Comparison of ENCODE assay signal across 33 cellular contexts in the genomic region with DNA sequence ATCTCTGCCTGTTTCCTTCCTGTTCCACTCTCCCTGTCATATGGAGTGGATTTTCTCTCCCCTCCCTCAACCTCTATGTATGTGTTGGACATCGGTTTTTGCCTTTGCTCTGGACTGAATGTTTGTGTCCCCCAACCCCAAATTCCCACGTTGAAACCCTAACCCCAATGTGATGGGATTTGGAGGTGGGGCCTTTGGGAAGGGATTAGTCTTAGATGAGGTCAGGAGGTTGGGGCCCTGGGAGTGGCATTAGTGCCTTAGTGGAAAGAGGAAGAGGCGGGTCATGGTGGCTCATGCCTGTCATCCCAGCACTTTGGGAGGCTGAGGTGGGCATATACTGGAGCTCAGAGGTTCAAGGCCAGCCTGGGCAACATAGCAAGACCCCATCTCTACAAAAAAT. TPM values are rescaled to one million over a fixed set of nuclear protein-coding genes. Genes with fewer than 3 reads are reported as not detected.
"Had no signal": no experiment of that assay in that cellular context is flagged by ENCODE, and none has a peak within 500 bp of the region (broad histone marks: within the 10 kb centered on the region; RNA-seq: fewer than 3 reads in every experiment).

No MANE protein-coding gene starts in this region.

- H3K27ac ChIP-seq: adrenal gland, body of pancreas, breast epithelium, KMS-11, SJSA1 had no signal

- H3K4me1 Mint-ChIP-seq: activated T-helper 17 cell treated with anti-CD3 and anti-CD28 coated beads, Interleukin-2, amount 50 U/mL, for 72 hours had no signal

- H3K9ac ChIP-seq: KMS-11, SK-N-SH had no signal

- H3K4me3 ChIP-seq: adrenal gland, body of pancreas, breast epithelium, SJSA1 had no signal

- H3K27me3 ChIP-seq: adrenal gland, body of pancreas, SJSA1 had no signal

- H3K9me3 ChIP-seq: adrenal gland, body of pancreas, breast epithelium, SJSA1, SK-N-SH had no signal

- H3K9me3 Mint-ChIP-seq: activated CD4-positive, alpha-beta memory T cell treated with anti-CD3 and anti-CD28 coated beads, Interleukin-2, amount 10 ng/mL, durations not matched to agents 7 days and 5 days; activated naive CD4-positive, alpha-beta T cell treated with anti-CD3 and anti-CD28 coated beads, Interleukin-2, amount 50 U/mL, for 72 hours; activated T-cell treated with anti-CD3 and anti-CD28 coated beads, Interleukin-2, amount 50 U/mL, for 72 hours; activated T-helper 17 cell treated with anti-CD3 and anti-CD28 coated beads, Interleukin-2, amount 50 U/mL, for 72 hours; T-helper 1 cell treated with Interleukin-12 subunit alpha and Interleukin-12 subunit beta and Interleukin-4 antibody, amounts not matched to agents 30 μg/mL and 1 μg/mL, for 36 hours; T-helper 2 cell treated with Interferon-gamma antibody and Interleukin-4, amounts not matched to agents 5 μg/mL and 100 μg/mL, for 36 hours had no signal

- H3K36me3 ChIP-seq: adrenal gland, breast epithelium, SJSA1 had no signal

- H3K4me1 ChIP-seq: adrenal gland, body of pancreas, breast epithelium, SJSA1 had no signal

- DNase-seq: activated CD4-positive, alpha-beta memory T cell treated with anti-CD3 and anti-CD28 coated beads, Interleukin-2, amount 10 ng/mL, durations not matched to agents 7 days and 5 days; activated CD4-positive, alpha-beta T cell treated with anti-CD3 and anti-CD28 coated beads for 1 hour; activated CD4-positive, alpha-beta T cell treated with anti-CD3 and anti-CD28 coated beads for 48 hours; activated CD4-positive, CD25-positive, alpha-beta regulatory T cell; activated CD8-positive, alpha-beta memory T cell treated with anti-CD3 and anti-CD28 coated beads for 24 hours; activated CD8-positive, alpha-beta memory T cell treated with anti-CD3 and anti-CD28 coated beads, Interleukin-2, amount 10 ng/mL, durations not matched to agents 7 days and 5 days; activated CD8-positive, alpha-beta memory T cell treated with anti-CD3 and anti-CD28 coated beads, Interleukin-2, amount 50 U/mL, for 48 hours; activated effector memory CD4-positive, alpha-beta T cell treated with anti-CD3 and anti-CD28 coated beads, Interleukin-2, amount 50 U/mL, for 16 hours; activated naive CD4-positive, alpha-beta T cell; activated T-cell treated with anti-CD3 and anti-CD28 coated beads, Interleukin-2, amount 50 U/mL, for 72 hours; adrenal gland; body of pancreas; central memory CD4-positive, alpha-beta T cell; NCI-H1105; NCI-H1417 treated with DMSO at 0.1 percent for 48 hours; NCI-H187 treated with DMSO at 0.1 percent for 48 hours; NCI-H2081; NCI-H2227 treated with DMSO at 0.1 percent for 48 hours; NCI-H446; NCI-H510A treated with DMSO at 0.1 percent for 48 hours; NCI-H774; SHP77; SK-N-SH had no signal

- ATAC-seq: activated CD8-positive, alpha-beta memory T cell treated with anti-CD3 and anti-CD28 coated beads, Interleukin-2, amount 10 ng/mL, durations not matched to agents 7 days and 5 days; activated naive CD4-positive, alpha-beta T cell treated with anti-CD3 and anti-CD28 coated beads, Interleukin-2, amount 50 U/mL, for 72 hours; activated T-cell treated with anti-CD3 and anti-CD28 coated beads, Interleukin-2, amount 50 U/mL, for 72 hours; activated T-helper 17 cell treated with anti-CD3 and anti-CD28 coated beads, Interleukin-2, amount 50 U/mL, for 72 hours; body of pancreas; Panc1 had no signal

- H3K36me3 Mint-ChIP-seq: activated CD8-positive, alpha-beta memory T cell treated with anti-CD3 and anti-CD28 coated beads, Interleukin-2, amount 10 ng/mL, durations not matched to agents 7 days and 5 days; activated naive CD4-positive, alpha-beta T cell treated with anti-CD3 and anti-CD28 coated beads, Interleukin-2, amount 50 U/mL, for 72 hours had no signal

- H3K4me3 Mint-ChIP-seq: activated CD4-positive, alpha-beta memory T cell treated with anti-CD3 and anti-CD28 coated beads, Interleukin-2, amount 10 ng/mL, durations not matched to agents 7 days and 5 days; activated CD8-positive, alpha-beta memory T cell treated with anti-CD3 and anti-CD28 coated beads, Interleukin-2, amount 10 ng/mL, durations not matched to agents 7 days and 5 days; activated T-cell treated with anti-CD3 and anti-CD28 coated beads, Interleukin-2, amount 50 U/mL, for 72 hours; activated T-helper 17 cell treated with anti-CD3 and anti-CD28 coated beads, Interleukin-2, amount 50 U/mL, for 72 hours; T-helper 1 cell treated with Interleukin-12 subunit alpha and Interleukin-12 subunit beta and Interleukin-4 antibody, amounts not matched to agents 30 μg/mL and 1 μg/mL, for 36 hours; T-helper 2 cell treated with Interferon-gamma antibody and Interleukin-4, amounts not matched to agents 5 μg/mL and 100 μg/mL, for 36 hours had no signal

- H3K27me3 Mint-ChIP-seq: activated CD4-positive, alpha-beta memory T cell treated with anti-CD3 and anti-CD28 coated beads, Interleukin-2, amount 10 ng/mL, durations not matched to agents 7 days and 5 days; activated T-helper 17 cell treated with anti-CD3 and anti-CD28 coated beads, Interleukin-2, amount 50 U/mL, for 72 hours had no signal

- H3K27ac Mint-ChIP-seq: activated CD4-positive, alpha-beta memory T cell treated with anti-CD3 and anti-CD28 coated beads, Interleukin-2, amount 10 ng/mL, durations not matched to agents 7 days and 5 days; activated CD8-positive, alpha-beta memory T cell treated with anti-CD3 and anti-CD28 coated beads, Interleukin-2, amount 10 ng/mL, durations not matched to agents 7 days and 5 days; activated T-cell treated with anti-CD3 and anti-CD28 coated beads, Interleukin-2, amount 50 U/mL, for 72 hours; activated T-helper 17 cell treated with anti-CD3 and anti-CD28 coated beads, Interleukin-2, amount 50 U/mL, for 72 hours; T-helper 1 cell treated with Interleukin-12 subunit alpha and Interleukin-12 subunit beta and Interleukin-4 antibody, amounts not matched to agents 30 μg/mL and 1 μg/mL, for 36 hours; T-helper 2 cell treated with Interferon-gamma antibody and Interleukin-4, amounts not matched to agents 5 μg/mL and 100 μg/mL, for 36 hours had no signal

- H3K4me2 ChIP-seq: KMS-11, SK-N-SH had no signal

- H3K9me2 ChIP-seq: SK-N-SH had no signal

RNA-seq across cellular contexts. Expression of a gene that starts 11.6 kb away (rescaled TPM):
- total RNA-seq: activated CD4-positive, alpha-beta memory T cell treated with anti-CD3 and anti-CD28 coated beads, Interleukin-2, amount 10 ng/mL, durations not matched to agents 7 days and 5 days; activated CD8-positive, alpha-beta memory T cell treated with anti-CD3 and anti-CD28 coated beads, Interleukin-2, amount 10 ng/mL, durations not matched to agents 7 days and 5 days; activated naive CD4-positive, alpha-beta T cell treated with anti-CD3 and anti-CD28 coated beads, Interleukin-2, amount 50 U/mL, for 72 hours; activated T-helper 17 cell treated with anti-CD3 and anti-CD28 coated beads, Interleukin-2, amount 50 U/mL, for 72 hours; body of pancreas; LHCN-M2; RPMI7951; SJSA1 had no signal

RNA-seq across cellular contexts. Expression of a gene that starts 39.9 kb away (rescaled TPM):
- total RNA-seq: activated CD4-positive, alpha-beta memory T cell treated with anti-CD3 and anti-CD28 coated beads, Interleukin-2, amount 10 ng/mL, durations not matched to agents 7 days and 5 days; activated CD8-positive, alpha-beta memory T cell treated with anti-CD3 and anti-CD28 coated beads, Interleukin-2, amount 10 ng/mL, durations not matched to agents 7 days and 5 days; activated naive CD4-positive, alpha-beta T cell treated with anti-CD3 and anti-CD28 coated beads, Interleukin-2, amount 50 U/mL, for 72 hours; activated T-helper 17 cell treated with anti-CD3 and anti-CD28 coated beads, Interleukin-2, amount 50 U/mL, for 72 hours; SJSA1 had no signal
